ENCODE assay signal across 1 cellular context in genomic region chr6:154258064-154258757, GRCh38.
TF ChIP-seq lines count a peak whose summit lies in the region.

No MANE protein-coding gene starts in this region.

TF ChIP-seq in GM23338, 12 proteins besides CTCF, POLR2A, EP300 and RAD21 (continued from another document):
- no peak for TF ChIP-seq REST (IDR thresholded peaks at IDR 0.05; ENCODE audit: unreplicated experiment)
